2 cellular contexts compared by ENCODE assay signal in genomic region chr10:102583435-102584417, GRCh38.
TF ChIP-seq lines count a peak whose summit lies in the region.

No MANE protein-coding gene starts in this region.

TF ChIP-seq in HEK293, 187 proteins besides CTCF, POLR2A, EP300 and RAD21 (continued from another document):
- TF ChIP-seq ZNF561 (tag by site-specific recombination; IDR thresholded peaks at IDR 0.05; ENCODE audit: borderline replicate concordance) (0 out of 2 replicates have a peak, but pooled peaks have one; percentile 22), ZNF600 (tag by site-specific recombination; IDR thresholded peaks at IDR 0.05) (peak; percentile 62), ZNF24 (tag by site-specific recombination; IDR thresholded peaks at IDR 0.05) (no peak), ZNF175 (tag by site-specific recombination; IDR thresholded peaks at IDR 0.05) (no peak)
TF ChIP-seq in HEK293: peak in this region for 9.

TF ChIP-seq in K562, 482 proteins besides CTCF, POLR2A, EP300 and RAD21 (continued from another document):
- TF ChIP-seq HINFP (tag; conservative IDR thresholded peaks at IDR 0.05; ENCODE audit: low read depth) (no peak), ZBTB33 (CRISPR knock-in tag; IDR thresholded peaks at IDR 0.05) (no peak), NR2C2 (CRISPR knock-in tag; IDR thresholded peaks at IDR 0.05) (0 out of 2 replicates have a peak, but pooled peaks have one; percentile 23), NR2C2 (tag; IDR thresholded peaks at IDR 0.05) (peak; percentile 82), RUNX1 (IDR thresholded peaks at IDR 0.05; ENCODE audit: low read depth) (no peak), POLR2AphosphoS2 (IDR thresholded peaks at IDR 0.05; ENCODE audit: low read length) (no peak), XRCC3 (IDR thresholded peaks at IDR 0.05) (no peak), POLR2H (tag; IDR thresholded peaks at IDR 0.05; ENCODE audit: low read depth) (no peak), NCOA2 (IDR thresholded peaks at IDR 0.05; ENCODE audit: partially characterized antibody in 2 of 2) (no peak), DACH1 (IDR thresholded peaks at IDR 0.05; ENCODE audit: partially characterized antibody) (no peak), SOX6 (IDR thresholded peaks at IDR 0.05) (no peak), TFE3 (CRISPR knock-in tag; IDR thresholded peaks at IDR 0.05) (no peak), ZC3H4 (CRISPR knock-in tag; IDR thresholded peaks at IDR 0.05; ENCODE audit: borderline replicate concordance) (no peak), BHLHE40 (IDR thresholded peaks at IDR 0.05; ENCODE audit: low read length) (0 out of 2 replicates have a peak, but pooled peaks have one; percentile 6), JUND (IDR thresholded peaks at IDR 0.05; ENCODE audit: borderline replicate concordance, low read depth, low read length) (peak; percentile 11; the same call in 1 of the 2 replicates), JUND (tag; IDR thresholded peaks at IDR 0.05; ENCODE audit: borderline replicate concordance, low read depth, low read length) (no peak), TAL1 (IDR thresholded peaks at IDR 0.05) (no peak), PRMT5 (CRISPR knock-in tag; IDR thresholded peaks at IDR 0.05) (no peak), DIDO1 (tag; IDR thresholded peaks at IDR 0.05; ENCODE audit: low read depth) (no peak), SP1 (CRISPR knock-in tag; IDR thresholded peaks at IDR 0.05) (0 out of 2 replicates have a peak, but pooled peaks have one; percentile 27), PRPF4 (IDR thresholded peaks at IDR 0.05; ENCODE audit: insufficient read depth, low read depth, low read length, poor library complexity, severe bottlenecking) (no peak), MNT (conservative IDR thresholded peaks at IDR 0.05) (no peak), RCOR1 (IDR thresholded peaks at IDR 0.05; ENCODE audit: borderline replicate concordance in 1 of 2, low read depth in 2 of 2, low read length in 2 of 2) (peak in 1 of 2 experiments; percentile 46; a peak in 1 of 4 replicates), ZNF584 (CRISPR knock-in tag; IDR thresholded peaks at IDR 0.05; ENCODE audit: low read depth) (no peak), ZNF277 (CRISPR knock-in tag; IDR thresholded peaks at IDR 0.05; ENCODE audit: borderline replicate concordance) (no peak), CREM (IDR thresholded peaks at IDR 0.05; ENCODE audit: low read depth) (peak; percentile 38), SMC3 (conservative IDR thresholded peaks at IDR 0.05; ENCODE audit: insufficient read depth, low read depth, low read length) (peak; percentile 60), ZNF785 (CRISPR knock-in tag; IDR thresholded peaks at IDR 0.05) (no peak), ZNF431 (CRISPR knock-in tag; IDR thresholded peaks at IDR 0.05) (no peak), ZNF75A (CRISPR knock-in tag; IDR thresholded peaks at IDR 0.05) (no peak), HMG20A (CRISPR knock-in tag; conservative IDR thresholded peaks at IDR 0.05) (no peak), DEAF1 (CRISPR knock-in tag; IDR thresholded peaks at IDR 0.05) (peak; percentile 68), KLF16 (IDR thresholded peaks at IDR 0.05) (no peak), STAG1 (CRISPR knock-in tag; IDR thresholded peaks at IDR 0.05; ENCODE audit: borderline replicate concordance) (peak; percentile 61; the same call in 1 of the 2 replicates), TCF7 (IDR thresholded peaks at IDR 0.05; ENCODE audit: borderline replicate concordance) (no peak), NFATC3 (IDR thresholded peaks at IDR 0.05) (no peak), CREB5 (CRISPR knock-in tag; IDR thresholded peaks at IDR 0.05) (no peak), HCFC1 (IDR thresholded peaks at IDR 0.05; ENCODE audit: low read depth, low read length) (no peak), ZBED1 (IDR thresholded peaks at IDR 0.05) (no peak)
